ENCODE assay signal across 8 cellular contexts in genomic region chr11:87037450-87038234, GRCh38. TPM values are rescaled to one million over a fixed set of nuclear protein-coding genes. Genes with fewer than 3 reads are reported as not detected.
DNase-seq lines count a peak whose midpoint lies in the region; ATAC-seq and TF ChIP-seq lines count a peak whose summit lies in the region.

Gene TMEM135, plus strand, starts transcription at chr11:87037934. Its CDS starts 112 bp downstream, at chr11:87038046.

- in situ Hi-C loops in GM13976 (cut with MboI; ENCODE audit: low sequenced_read_pairs, unreplicated experiment) = no loop called here

- peak within 1 kb of the TSS; percentile 64 for H3K4me2 ChIP-seq in trophoblast cell (ENCODE audit: low read length)

- peak within 1 kb of the TSS; percentile 92 for H4K91ac ChIP-seq in trophoblast cell (ENCODE audit: low read depth, low read length)

- TF ChIP-seq EP300 in tibial nerve (IDR thresholded peaks at IDR 0.05) = peak in 1 of 2 donors; percentile 88

- H3K9me3 ChIP-seq in adipocyte (ENCODE audit: control insufficient read depth, low read length) (no peaks in the 10 kb centered on the region), trophoblast cell (ENCODE audit: insufficient read depth, low read depth, low read length) (no peaks in the 10 kb centered on the region), tibial nerve (no peaks in the 10 kb centered on the region)

- H2AK5ac ChIP-seq in trophoblast cell (ENCODE audit: low read length) = no peak within 1 kb of the TSS

- peak within 1 kb of the TSS; percentile 94 for H3K4ac ChIP-seq in trophoblast cell (ENCODE audit: low read depth, low read length)

- H2BK120ac ChIP-seq in trophoblast cell (ENCODE audit: insufficient read depth, low read length, poor library complexity) = peak within 1 kb of the TSS; percentile 74

- H3K18ac ChIP-seq in trophoblast cell (ENCODE audit: low read length) = peak within 1 kb of the TSS; percentile 79

- H3K27ac ChIP-seq in trophoblast cell (ENCODE audit: low read depth, low read length) = peak within 1 kb of the TSS; percentile 84
- H3K27ac ChIP-seq in tibial nerve = peak within 1 kb of the TSS; percentile 82 to 94 (median 86)

- H3K4me3 ChIP-seq in adipocyte (ENCODE audit: low read length) (peak within 1 kb of the TSS; percentile 90), trophoblast cell (ENCODE audit: low read depth, low read length) (peak within 1 kb of the TSS; percentile 84), tibial nerve (peak within 1 kb of the TSS; percentile 64 to 89 (median 82))

- ATAC-seq in HG02852 (IDR thresholded peaks at IDR 0.05; ENCODE audit: unreplicated experiment) = peak; percentile 98

- peaks cover 11% of the 10 kb centered on the region for H3K79me1 ChIP-seq in trophoblast cell (ENCODE audit: low read length)

- peak within 1 kb of the TSS; percentile 75 for H2AFZ ChIP-seq in trophoblast cell (ENCODE audit: insufficient read depth, low read length, poor library complexity)

- no peaks in the 10 kb centered on the region for H3K27me3 ChIP-seq in adipocyte (replicated peaks; ENCODE audit: control insufficient read depth, insufficient read depth, low read length)
- no peaks in the 10 kb centered on the region for H3K27me3 ChIP-seq in trophoblast cell (ENCODE audit: insufficient read depth, low read length)
- no peaks in the 10 kb centered on the region for H3K27me3 ChIP-seq in tibial nerve

- no peak within 1 kb of the TSS for H3K23ac ChIP-seq in trophoblast cell (ENCODE audit: low read length)

- H4K8ac ChIP-seq in trophoblast cell (ENCODE audit: low read depth, low read length) = peak within 1 kb of the TSS; percentile 89

- peak within 1 kb of the TSS; percentile 73 for H2BK12ac ChIP-seq in trophoblast cell (ENCODE audit: low read length)

- no CpG with 5 or more reads among the region's 66 CpGs for WGBS in trophoblast cell (ENCODE audit: extremely low coverage, insufficient coverage, insufficient read length)
- WGBS in tibial nerve, 2 donors = 1 to 2% methylated on average over 39 to 43 of the region's 66 CpGs

- H3K14ac ChIP-seq in trophoblast cell (ENCODE audit: low read length) = peak within 1 kb of the TSS; percentile 88

- peak in 1 of 2 donors; percentile 64 for TF ChIP-seq POLR2A in tibial nerve (IDR thresholded peaks at IDR 0.05)

- peak within 1 kb of the TSS; percentile 65 for H2BK5ac ChIP-seq in trophoblast cell (ENCODE audit: low read depth, low read length, poor library complexity)

- TF ChIP-seq CTCF in GM13976 (IDR thresholded peaks at IDR 0.05; ENCODE audit: borderline replicate concordance, control extremely low read depth, extremely low read depth, insufficient read depth, missing control alignments) (peak; percentile 8), tibial nerve (IDR thresholded peaks at IDR 0.05) (peak in 2 of 5 experiments; percentile 3 to 43)

- peaks cover 9% of the 10 kb centered on the region for H3K79me2 ChIP-seq in trophoblast cell (ENCODE audit: control insufficient read depth, insufficient read depth, low read length, poor library complexity)

- peak within 1 kb of the TSS; percentile 68 for H4K12ac ChIP-seq in trophoblast cell (ENCODE audit: low read depth, low read length)

- intact Hi-C loops in cardiac septum (cut with DNase I) = loop anchor here (10.0 kb wide), 1 partner anchor 83 kb away; the partner anchor contains the start of gene FZD4

- H3K36me3 ChIP-seq in adipocyte (ENCODE audit: control insufficient read depth, insufficient read depth, low read length, severe bottlenecking) (no peaks in the 10 kb centered on the region), trophoblast cell (ENCODE audit: control insufficient read depth in 1 of 2, insufficient read depth in 2 of 2, low read length in 2 of 2) (no peaks in the 10 kb centered on the region), tibial nerve (no peaks in the 10 kb centered on the region)

- DNase-seq in GM13976 (ENCODE audit: low spot score) (peak; percentile 98), NCI-H1436 treated with DMSO at 0.1 percent for 48 hours (lab: John Stamatoyannopoulos, UW) (peak; percentile 80), T follicular helper cell (ENCODE audit: low read depth) (peak; percentile 81), adipocyte (ENCODE audit: low read depth) (peak; percentile 92), cardiac septum (ENCODE audit: low spot score) (peak; percentile 95), trophoblast cell (peak; percentile 91 to 98), tibial nerve (ENCODE audit: low spot score in 2 of 2) (peak; percentile 85 to 87)

- H3K9ac ChIP-seq in adipocyte (ENCODE audit: low read length) = peak within 1 kb of the TSS; percentile 94
- H3K9ac ChIP-seq in trophoblast cell (ENCODE audit: low read length) = peak within 1 kb of the TSS; percentile 82

- H3K4me1 ChIP-seq in adipocyte (ENCODE audit: control insufficient read depth, insufficient read depth, low read length) (peaks cover 37% of the 10 kb centered on the region), trophoblast cell (ENCODE audit: control insufficient read depth in 1 of 2, insufficient read depth in 2 of 2, low read length in 2 of 2) (peaks cover 2 to 8% of the 10 kb centered on the region in 2 experiments), tibial nerve (peaks cover 4 to 50% (median 18%) of the 10 kb centered on the region in 4 donors)

RNA-seq across cellular contexts. Expression of gene TMEM135, which starts in this region (rescaled TPM):
- 6.4 TPM for total RNA-seq in cardiac septum
- 16.4 and 19.8 TPM in 2 replicates for polyA plus RNA-seq in trophoblast cell (2013)
- 10 to 100 TPM; 23.2 to 28.5 (median 25.6) TPM for total RNA-seq in tibial nerve

Comparison
In these comparisons a context has a peak if more than half of its experiments do, and no peak if none do; other contexts are left out.
1. Peak in every context shown above with its lines: DNase-seq, ATAC-seq, H3K4me3 ChIP-seq and H3K27ac ChIP-seq.